ENCODE assay signal across 8 cellular contexts in the genomic region with DNA sequence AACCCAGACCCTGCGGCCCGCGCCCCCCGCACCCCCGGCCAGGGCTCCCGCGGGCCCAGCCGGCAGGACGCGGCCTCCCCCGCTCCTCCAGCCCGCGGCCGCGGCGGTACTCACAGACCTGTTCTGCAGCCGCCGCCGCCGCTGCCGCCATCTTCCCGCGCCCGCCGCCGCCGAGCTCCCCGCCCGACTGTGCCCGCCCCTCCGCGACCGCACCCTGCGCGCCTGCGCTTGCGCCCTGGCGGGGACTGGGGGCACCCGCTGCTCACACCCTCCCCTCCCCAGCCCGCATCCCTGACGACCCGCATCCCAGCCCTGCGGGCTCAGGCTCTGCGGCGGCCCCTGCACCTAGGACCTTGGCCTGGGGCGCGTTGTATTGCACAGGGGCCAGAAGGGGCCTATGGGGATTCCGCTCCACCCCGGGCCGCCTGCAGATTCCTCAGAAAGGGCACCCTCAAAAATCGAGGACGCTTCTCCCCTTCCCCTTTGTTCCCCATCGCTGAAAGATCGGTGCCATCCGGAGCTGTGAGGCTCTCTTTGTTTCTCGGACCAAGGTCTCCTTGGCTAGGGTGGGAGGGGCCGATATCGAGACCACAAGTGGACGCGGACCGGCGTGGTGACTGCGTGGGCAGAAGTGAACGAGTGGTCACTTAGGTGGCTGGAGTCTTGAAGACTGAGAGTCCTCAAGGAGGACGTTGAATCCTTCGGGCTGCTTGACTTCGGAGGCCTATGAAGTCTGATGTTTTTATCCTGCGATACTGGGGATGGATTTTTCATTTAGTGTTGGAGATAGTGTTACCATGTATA. TPM values are rescaled to one million over a fixed set of nuclear protein-coding genes. Genes with fewer than 3 reads are reported as not detected.
DNase-seq lines count a peak whose midpoint lies in the region; ATAC-seq, FAIRE-seq and TF ChIP-seq lines count a peak whose summit lies in the region.

A gene with protein sequence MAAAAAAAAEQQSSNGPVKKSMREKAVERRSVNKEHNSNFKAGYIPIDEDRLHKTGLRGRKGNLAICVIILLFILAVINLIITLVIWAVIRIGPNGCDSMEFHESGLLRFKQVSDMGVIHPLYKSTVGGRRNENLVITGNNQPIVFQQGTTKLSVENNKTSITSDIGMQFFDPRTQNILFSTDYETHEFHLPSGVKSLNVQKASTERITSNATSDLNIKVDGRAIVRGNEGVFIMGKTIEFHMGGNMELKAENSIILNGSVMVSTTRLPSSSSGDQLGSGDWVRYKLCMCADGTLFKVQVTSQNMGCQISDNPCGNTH (minus strand): TSS at position 191 of the 804 bp plus-strand sequence. CDS start 40 bp downstream, at position 151.

- H3K27me3 ChIP-seq in kidney epithelial cell (ENCODE audit: control insufficient read depth, insufficient read depth, low read length): peaks cover 2% of the 10 kb centered on the region

- no peaks in the 10 kb centered on the region for H3K36me3 ChIP-seq in kidney epithelial cell (ENCODE audit: control insufficient read depth, insufficient read depth, low read length)

- peak; percentile 94 for ATAC-seq in GM18498 (IDR thresholded peaks at IDR 0.05; ENCODE audit: unreplicated experiment)
- ATAC-seq in HG02571 (IDR thresholded peaks at IDR 0.05; ENCODE audit: unreplicated experiment): peak; percentile 95

- peak within 1 kb of the TSS; percentile 91 for H3K4me3 ChIP-seq in kidney epithelial cell (ENCODE audit: low read depth, low read length)

- TF ChIP-seq CTCF in kidney epithelial cell (IDR thresholded peaks at IDR 0.05; ENCODE audit: insufficient read depth, low read length, poor library complexity, severe bottlenecking): no peak

- DNase-seq in NCI-H1417 (lab: John Stamatoyannopoulos, UW): peak; percentile 71 to 92 (median 85)
- DNase-seq in activated CD4-positive, CD25-positive, alpha-beta regulatory T cell treated with anti-CD3 and anti-CD28 coated beads, Interleukin-2, amount 50 U/mL, for 16 hours (ENCODE audit: low read depth, low spot score): peak; percentile 43
- DNase-seq in central memory CD4-positive, alpha-beta T cell: peak; percentile 71
- no peak for DNase-seq in kidney epithelial cell (ENCODE audit: low read depth)
- DNase-seq in stimulated activated CD4-positive, alpha-beta T cell treated with anti-CD3 and anti-CD28 coated beads, Interleukin-15, amount 100 ng/mL, for 1 hour (ENCODE audit: low read depth in 1 of 2, low spot score in 1 of 2): peak; percentile 44 to 65
- no peak for DNase-seq in RCC 7860 (ENCODE audit: low spot score)

- no peak for FAIRE-seq in RCC 7860 (lab: Jason Lieb, UNC)

RNA-seq across cellular contexts. Expression of the gene that starts here (rescaled TPM):
- total RNA-seq in kidney epithelial cell: 20.7 and 21.1 TPM in 2 replicates

Comparison
In these comparisons a context has a peak if more than half of its experiments do, and no peak if none do; other contexts are left out.
1. DNase-seq: peak in NCI-H1417 (3 of 3), activated CD4-positive, CD25-positive, alpha-beta regulatory T cell treated with anti-CD3 and anti-CD28 coated beads, Interleukin-2, amount 50 U/mL, for 16 hours (single experiment), central memory CD4-positive, alpha-beta T cell (single experiment) and stimulated activated CD4-positive, alpha-beta T cell treated with anti-CD3 and anti-CD28 coated beads, Interleukin-15, amount 100 ng/mL, for 1 hour (2 of 2); none in kidney epithelial cell (single experiment) and RCC 7860 (single experiment).